16 cellular contexts compared by ENCODE assay signal in genomic region chr1:3363756-3364155, GRCh38.
"Had no signal": no experiment of that assay in that cellular context is flagged by ENCODE, and none has a peak within 500 bp of the region (broad histone marks: within the 10 kb centered on the region; RNA-seq: fewer than 3 reads in every experiment).

No MANE protein-coding gene starts in this region.

- H3K36me3 ChIP-seq: neutrophil, pancreas, right lobe of liver, vagina had no signal

- H3K27me3 ChIP-seq: hepatocyte, pancreas, right lobe of liver, vagina had no signal

- H3K4me3 ChIP-seq: hepatocyte, lung, pancreas, right lobe of liver, vagina had no signal

- H3K4me2 ChIP-seq: hepatocyte had no signal

- H3K27ac ChIP-seq: hepatocyte, neutrophil, pancreas, right lobe of liver, vagina had no signal

- DNase-seq: dermis blood vessel endothelial cell; effector memory CD8-positive, alpha-beta T cell; kidney; natural killer cell; pancreas; right lobe of liver; small intestine; stimulated activated CD4-positive, alpha-beta T cell treated with anti-CD3 and anti-CD28 coated beads, Interleukin-15, amount 100 ng/mL, for 24 hours; stimulated activated CD4-positive, alpha-beta T cell treated with anti-CD3 and anti-CD28 coated beads, Interleukin-2, amount 100 ng/mL, for 48 hours; stimulated activated naive B cell treated with anti-CD40 and anti-IgM and Interleukin-4, amounts not matched to agents 10 μg/mL and 1 μg/mL and 100 μg/mL, for 72 hours; trophoblast cell had no signal

- H3K9me3 ChIP-seq: neutrophil, pancreas, right lobe of liver, vagina had no signal

- H3K4me1 ChIP-seq: pancreas, right lobe of liver, vagina had no signal

- ATAC-seq: effector memory CD8-positive, alpha-beta T cell; left lobe of liver; natural killer cell; pancreas; right lobe of liver; stimulated activated naive B cell treated with anti-CD40 and anti-IgM and Interleukin-4, amounts not matched to agents 10 μg/mL and 1 μg/mL and 100 μg/mL, for 72 hours had no signal
